Comparison of ENCODE assay signal across 1 cellular context in the genomic region with DNA sequence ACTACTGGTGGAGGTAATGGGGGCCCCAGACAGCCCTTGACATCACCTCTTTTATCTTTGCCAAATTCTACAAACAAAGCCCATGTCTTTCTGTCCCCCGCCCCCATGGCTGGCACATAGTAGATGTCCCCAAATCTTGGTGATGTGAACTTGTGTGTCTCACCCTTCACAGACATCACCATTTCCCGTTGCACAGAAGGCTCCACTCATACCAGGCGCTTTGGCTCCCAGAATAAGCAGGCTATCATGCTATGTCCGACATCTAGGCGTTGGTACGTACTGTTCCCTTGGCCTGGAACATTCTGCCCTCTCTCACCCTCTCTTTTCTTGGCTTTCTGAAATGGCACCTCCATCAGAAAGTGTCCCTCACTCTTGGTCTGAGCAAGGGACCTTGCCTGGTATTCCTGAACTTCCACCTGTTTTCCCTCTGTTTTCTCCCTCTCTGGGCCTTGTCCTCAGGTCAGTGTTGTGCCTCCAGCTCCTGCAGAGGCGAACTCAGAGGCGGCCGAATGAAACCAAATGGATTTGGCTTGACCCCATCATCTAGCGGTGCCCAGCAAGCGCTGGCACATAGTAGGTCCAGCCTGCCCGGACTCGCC.
TF ChIP-seq lines count a peak whose summit lies in the region.

No MANE protein-coding gene starts in this region.

TF ChIP-seq in K562, 482 proteins besides CTCF, POLR2A, EP300 and RAD21:
- TF ChIP-seq, protein P1, sequence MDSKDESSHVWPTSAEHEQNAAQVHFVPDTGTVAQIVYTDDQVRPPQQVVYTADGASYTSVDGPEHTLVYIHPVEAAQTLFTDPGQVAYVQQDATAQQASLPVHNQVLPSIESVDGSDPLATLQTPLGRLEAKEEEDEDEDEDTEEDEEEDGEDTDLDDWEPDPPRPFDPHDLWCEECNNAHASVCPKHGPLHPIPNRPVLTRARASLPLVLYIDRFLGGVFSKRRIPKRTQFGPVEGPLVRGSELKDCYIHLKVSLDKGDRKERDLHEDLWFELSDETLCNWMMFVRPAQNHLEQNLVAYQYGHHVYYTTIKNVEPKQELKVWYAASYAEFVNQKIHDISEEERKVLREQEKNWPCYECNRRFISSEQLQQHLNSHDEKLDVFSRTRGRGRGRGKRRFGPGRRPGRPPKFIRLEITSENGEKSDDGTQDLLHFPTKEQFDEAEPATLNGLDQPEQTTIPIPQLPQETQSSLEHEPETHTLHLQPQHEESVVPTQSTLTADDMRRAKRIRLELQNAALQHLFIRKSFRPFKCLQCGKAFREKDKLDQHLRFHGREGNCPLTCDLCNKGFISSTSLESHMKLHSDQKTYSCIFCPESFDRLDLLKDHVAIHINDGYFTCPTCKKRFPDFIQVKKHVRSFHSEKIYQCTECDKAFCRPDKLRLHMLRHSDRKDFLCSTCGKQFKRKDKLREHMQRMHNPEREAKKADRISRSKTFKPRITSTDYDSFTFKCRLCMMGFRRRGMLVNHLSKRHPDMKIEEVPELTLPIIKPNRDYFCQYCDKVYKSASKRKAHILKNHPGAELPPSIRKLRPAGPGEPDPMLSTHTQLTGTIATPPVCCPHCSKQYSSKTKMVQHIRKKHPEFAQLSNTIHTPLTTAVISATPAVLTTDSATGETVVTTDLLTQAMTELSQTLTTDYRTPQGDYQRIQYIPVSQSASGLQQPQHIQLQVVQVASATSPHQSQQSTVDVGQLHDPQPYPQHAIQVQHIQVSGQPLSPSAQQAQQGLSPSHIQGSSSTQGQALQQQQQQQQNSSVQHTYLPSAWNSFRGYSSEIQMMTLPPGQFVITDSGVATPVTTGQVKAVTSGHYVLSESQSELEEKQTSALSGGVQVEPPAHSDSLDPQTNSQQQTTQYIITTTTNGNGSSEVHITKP (IDR thresholded peaks at IDR 0.05; ENCODE audit: partially characterized antibody): no peak
- peak; percentile 91; the same call in 1 of the 2 replicates for TF ChIP-seq ZKSCAN1 (IDR thresholded peaks at IDR 0.05; ENCODE audit: low read depth, low read length)
